In the genomic region with DNA sequence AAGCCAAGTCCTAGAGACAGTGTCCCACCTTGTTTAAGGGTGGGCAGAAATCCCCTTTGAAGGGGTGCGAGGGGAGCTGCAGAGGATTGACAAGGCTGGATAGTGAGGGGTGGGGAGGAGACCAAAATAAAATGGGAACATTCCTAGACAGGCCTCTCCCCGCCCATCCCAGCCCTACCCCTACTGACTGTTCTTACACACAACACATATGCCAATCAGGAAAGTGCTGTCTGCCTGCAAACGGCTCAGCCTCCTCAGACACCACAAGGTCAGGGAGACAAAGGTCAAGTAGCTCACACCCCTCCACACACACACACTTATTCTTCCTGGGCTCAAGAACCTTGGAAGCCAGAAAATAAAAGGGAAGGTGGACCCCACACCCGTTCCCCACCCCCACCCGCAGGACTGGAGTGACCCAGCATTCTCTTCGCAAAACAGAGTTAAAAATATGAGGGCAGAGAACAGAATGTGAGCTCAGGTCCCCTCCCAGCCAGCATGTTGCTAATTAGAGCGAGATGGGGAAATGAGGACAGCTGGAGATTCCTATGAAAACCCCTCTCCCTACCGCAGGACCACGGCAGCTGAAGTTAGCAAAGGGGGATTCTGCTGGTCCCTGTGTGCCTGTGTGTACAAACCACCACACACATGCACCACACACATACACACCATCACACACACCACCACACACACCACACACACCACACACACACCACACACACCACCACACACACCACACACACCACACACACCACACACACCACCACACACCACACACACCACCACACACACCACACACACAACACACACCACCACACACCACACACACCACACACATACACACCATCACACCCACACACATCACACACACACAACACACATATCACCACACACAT, we compare ENCODE assay signal across 10 cellular contexts.
DNase-seq lines count a peak whose midpoint lies in the region; ATAC-seq and TF ChIP-seq lines count a peak whose summit lies in the region.
"Had no signal": no experiment of that assay in that cellular context is flagged by ENCODE, and none has a peak within 500 bp of the region (broad histone marks: within the 10 kb centered on the region; RNA-seq: fewer than 3 reads in every experiment).

No MANE protein-coding gene starts in this region.

- no peaks in the 10 kb centered on the region for H3F3A ChIP-seq in PC-3 (ENCODE audit: low read length, unreplicated experiment)

- no peaks in the 10 kb centered on the region for H3K9me2 ChIP-seq in PC-3 (replicated peaks; ENCODE audit: low read length)

- H3K27ac ChIP-seq in mucosa of rectum (ENCODE audit: low read depth in 2 of 2, low read length in 2 of 2), result peak overlapping the region; percentile 24 to 38
- H3K27ac ChIP-seq in uterus, result peak overlapping the region; percentile 48 to 51
- no peak overlapping the region for H3K27ac ChIP-seq in PC-3 (ENCODE audit: low read length)
- H3K27ac ChIP-seq: WERI-Rb-1 had no signal

- TF ChIP-seq CTCF in epithelial cell of esophagus (IDR thresholded peaks at IDR 0.05; ENCODE audit: insufficient read depth, low read depth, low read length, missing control alignments) (no peak), uterus (IDR thresholded peaks at IDR 0.05) (no peak), PC-3 (conservative IDR thresholded peaks at IDR 0.05; ENCODE audit: low read depth, low read length) (no peak)

- no peaks in the 10 kb centered on the region for H4K20me1 ChIP-seq in PC-3 (ENCODE audit: low read length)

- no TSS peak for BruUV-seq in PC-3 (replicated peaks; lab: Mats Ljungman, UMichigan)

- H3K27ac Mint-ChIP-seq in activated naive CD8-positive, alpha-beta T cell treated with anti-CD3 and anti-CD28 coated beads, Interleukin-2, amount 10 ng/mL, durations not matched to agents 7 days and 5 days, result peak overlapping the region; percentile 44
- no peak overlapping the region for H3K27ac Mint-ChIP-seq in activated naive CD8-positive, alpha-beta T cell treated with anti-CD3 and anti-CD28 coated beads for 36 hours

- peaks cover 5 to 17% of the 10 kb centered on the region in 2 donors for H3K36me3 ChIP-seq in mucosa of rectum (ENCODE audit: control insufficient read depth in 2 of 2, insufficient read depth in 2 of 2, low read length in 2 of 2)
- H3K36me3 ChIP-seq in uterus, result no peaks in the 10 kb centered on the region
- no peaks in the 10 kb centered on the region for H3K36me3 ChIP-seq in PC-3 (ENCODE audit: low read depth, low read length)
- H3K36me3 ChIP-seq: WERI-Rb-1 had no signal

- no peak overlapping the region for H2AFZ ChIP-seq in PC-3 (ENCODE audit: low read length)

- H3K9me3 Mint-ChIP-seq in activated naive CD8-positive, alpha-beta T cell treated with anti-CD3 and anti-CD28 coated beads, Interleukin-2, amount 10 ng/mL, durations not matched to agents 7 days and 5 days, result peaks cover 5% of the 10 kb centered on the region
- H3K9me3 Mint-ChIP-seq in activated naive CD8-positive, alpha-beta T cell treated with anti-CD3 and anti-CD28 coated beads for 36 hours, result no peaks in the 10 kb centered on the region

- peaks cover 5% of the 10 kb centered on the region for H3K4me1 Mint-ChIP-seq in activated naive CD8-positive, alpha-beta T cell treated with anti-CD3 and anti-CD28 coated beads, Interleukin-2, amount 10 ng/mL, durations not matched to agents 7 days and 5 days
- H3K4me1 Mint-ChIP-seq in activated naive CD8-positive, alpha-beta T cell treated with anti-CD3 and anti-CD28 coated beads for 36 hours, result no peaks in the 10 kb centered on the region

- H3K9ac ChIP-seq in mucosa of rectum (ENCODE audit: low read depth in 1 of 2, low read length in 2 of 2) (no peak overlapping the region), PC-3 (ENCODE audit: low read length) (no peak overlapping the region)

- H3K27me3 Mint-ChIP-seq in activated naive CD8-positive, alpha-beta T cell treated with anti-CD3 and anti-CD28 coated beads, Interleukin-2, amount 10 ng/mL, durations not matched to agents 7 days and 5 days, result no peaks in the 10 kb centered on the region
- no peaks in the 10 kb centered on the region for H3K27me3 Mint-ChIP-seq in activated naive CD8-positive, alpha-beta T cell treated with anti-CD3 and anti-CD28 coated beads for 36 hours

- intact Hi-C loops in uterus (cut with DNase I; ENCODE audit: low total_unique reads), result no loop called here
- intact Hi-C loops in PC-3 (cut with micrococcal nuclease), result no loop called here

- no peaks in the 10 kb centered on the region for H3K79me2 ChIP-seq in PC-3 (ENCODE audit: low read length)

- H3K4me1 ChIP-seq in mucosa of rectum (ENCODE audit: control insufficient read depth in 2 of 2, insufficient read depth in 2 of 2, low read length in 2 of 2) (peaks cover 0 to 5% of the 10 kb centered on the region in 2 donors), uterus (peaks cover 0 to 6% of the 10 kb centered on the region in 2 donors), PC-3 (ENCODE audit: insufficient read depth, low read length) (no peaks in the 10 kb centered on the region)

- POLR2A ChIA-PET in activated naive CD8-positive, alpha-beta T cell treated with anti-CD3 and anti-CD28 coated beads, Interleukin-2, amount 10 ng/mL, durations not matched to agents 7 days and 5 days (lab: Charles Lee), result no interaction called here
- POLR2A ChIA-PET in PC-3 (lab: Charles Lee; ENCODE audit: unreplicated experiment), result no interaction called here

- CTCF ChIA-PET in PC-3 (lab: Charles Lee), result no interaction called here

- no peak overlapping the region for H3K4me3 ChIP-seq in epithelial cell of esophagus (ENCODE audit: low read length)
- H3K4me3 ChIP-seq in mucosa of rectum (ENCODE audit: low read length in 2 of 2), result no peak overlapping the region
- H3K4me3 ChIP-seq in uterus, result no peak overlapping the region
- no peak overlapping the region for H3K4me3 ChIP-seq in PC-3 (ENCODE audit: low read length)

- H3K4me3 Mint-ChIP-seq in activated naive CD8-positive, alpha-beta T cell treated with anti-CD3 and anti-CD28 coated beads, Interleukin-2, amount 10 ng/mL, durations not matched to agents 7 days and 5 days, result no peak overlapping the region
- H3K4me3 Mint-ChIP-seq in activated naive CD8-positive, alpha-beta T cell treated with anti-CD3 and anti-CD28 coated beads for 36 hours, result no peak overlapping the region

- TF ChIP-seq POLR2A in uterus (IDR thresholded peaks at IDR 0.05), result no peak

- DNase-seq in activated naive CD8-positive, alpha-beta T cell treated with anti-CD3 and anti-CD28 coated beads, Interleukin-2, amount 10 ng/mL, durations not matched to agents 7 days and 5 days, result peak; percentile 12
- no peak for DNase-seq in activated naive CD8-positive, alpha-beta T cell treated with anti-CD3 and anti-CD28 coated beads for 36 hours
- DNase-seq in epithelial cell of esophagus (ENCODE audit: low read depth), result peak; percentile 13
- DNase-seq in uterus, result peak in 1 of 2 donors; percentile 24
- no peak for DNase-seq in DMS153 (lab: John Stamatoyannopoulos, UW)
- no peak for DNase-seq in SW480 (ENCODE audit: low spot score)
- no peak for DNase-seq in PC-3
- DNase-seq: Kasumi-1, WERI-Rb-1 had no signal

- H3K4me2 ChIP-seq in PC-3 (ENCODE audit: low read length), result no peak overlapping the region

- peak; percentile 17 for ATAC-seq in activated naive CD8-positive, alpha-beta T cell treated with anti-CD3 and anti-CD28 coated beads, Interleukin-2, amount 10 ng/mL, durations not matched to agents 7 days and 5 days (ENCODE audit: low read depth)
- ATAC-seq in PC-3, result no peak

- H3K9me3 ChIP-seq in mucosa of rectum (ENCODE audit: control insufficient read depth in 2 of 2, low read length in 2 of 2) (no peaks in the 10 kb centered on the region), uterus (no peaks in the 10 kb centered on the region), PC-3 (ENCODE audit: low read length) (no peaks in the 10 kb centered on the region)

- H3K27me3 ChIP-seq in mucosa of rectum (ENCODE audit: control insufficient read depth in 2 of 2, insufficient read depth in 2 of 2, low read length in 2 of 2) (no peaks in the 10 kb centered on the region), uterus (no peaks in the 10 kb centered on the region), PC-3 (ENCODE audit: low read length) (no peaks in the 10 kb centered on the region)

- H3K36me3 Mint-ChIP-seq in activated naive CD8-positive, alpha-beta T cell treated with anti-CD3 and anti-CD28 coated beads, Interleukin-2, amount 10 ng/mL, durations not matched to agents 7 days and 5 days, result peaks cover 11% of the 10 kb centered on the region
- H3K36me3 Mint-ChIP-seq in activated naive CD8-positive, alpha-beta T cell treated with anti-CD3 and anti-CD28 coated beads for 36 hours, result no peaks in the 10 kb centered on the region

Comparison
In these comparisons a context has a peak if more than half of its experiments do, and no peak if none do; other contexts are left out.
1. DNase-seq: peak in activated naive CD8-positive, alpha-beta T cell treated with anti-CD3 and anti-CD28 coated beads, Interleukin-2, amount 10 ng/mL, durations not matched to agents 7 days and 5 days (single experiment) and epithelial cell of esophagus (single experiment); none in activated naive CD8-positive, alpha-beta T cell treated with anti-CD3 and anti-CD28 coated beads for 36 hours (single experiment), DMS153 (single experiment), SW480 (single experiment) and PC-3 (single experiment).